Comparison of ENCODE assay signal across 20 cellular contexts in the genomic region with DNA sequence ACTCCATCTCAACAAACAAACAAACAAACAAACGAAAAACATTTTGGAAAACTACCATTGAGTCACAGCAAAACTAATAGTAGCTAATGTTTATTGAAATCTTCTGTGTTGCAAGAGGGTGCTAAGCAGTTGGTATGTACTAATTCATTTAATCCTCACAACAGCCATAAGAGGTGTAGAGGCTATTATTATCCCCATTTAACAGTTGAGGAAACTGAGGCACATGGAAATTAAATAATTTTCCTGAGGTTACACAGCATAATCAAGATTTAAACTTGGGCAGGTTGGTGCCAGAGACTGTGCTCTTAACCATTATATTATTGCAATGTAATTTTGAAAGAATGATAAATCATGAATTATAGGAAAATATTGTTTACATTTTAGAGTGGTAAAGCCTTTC. TPM values are rescaled to one million over a fixed set of nuclear protein-coding genes. Genes with fewer than 3 reads are reported as not detected.
DNase-seq lines count a peak whose midpoint lies in the region; ATAC-seq, FAIRE-seq and TF ChIP-seq lines count a peak whose summit lies in the region.
"Had no signal": no experiment of that assay in that cellular context is flagged by ENCODE, and none has a peak within 500 bp of the region (broad histone marks: within the 10 kb centered on the region; RNA-seq: fewer than 3 reads in every experiment).

No MANE protein-coding gene starts in this region.

- H3K4me2 ChIP-seq in BLaER1 treated with 17β-estradiol and CSF1 and Interleukin-3, amounts not matched to agents 10 nM and 100 nM = peak overlapping the region in 5 of 11 experiments; percentile 43 to 69 (median 57); a peak in 8 of 22 replicates
- H3K4me2 ChIP-seq in PC-9 (no peak overlapping the region), K562 (ENCODE audit: insufficient read depth, low read length) (no peak overlapping the region), osteoblast (ENCODE audit: insufficient read depth, low read length) (no peak overlapping the region)

- H2AFZ ChIP-seq in PC-9 (no peak overlapping the region), K562 (ENCODE audit: low read depth, low read length) (no peak overlapping the region), osteoblast (ENCODE audit: low read length) (no peak overlapping the region)

- CTCF ChIA-PET in PC-9 (lab: Charles Lee) (no interaction called here), K562 (lab: Yijun Ruan, JAX; ENCODE audit: low intra/inter-chr PET ratio) (no interaction called here)

- no peaks in the 10 kb centered on the region for H3K9me2 ChIP-seq in PC-9 (ENCODE audit: insufficient read depth)

- H3K36me3 ChIP-seq in BLaER1 treated with 17β-estradiol and CSF1 and Interleukin-3, amounts not matched to agents 10 nM and 100 nM = no peaks in the 10 kb centered on the region
- H3K36me3 ChIP-seq in PC-9 (ENCODE audit: low read depth) (no peaks in the 10 kb centered on the region), K562 (ENCODE audit: control insufficient read depth, insufficient read depth, low read length) (no peaks in the 10 kb centered on the region), osteoblast (ENCODE audit: insufficient read depth, low read length) (no peaks in the 10 kb centered on the region)
- H3K36me3 ChIP-seq: BE2C had no signal

- ATAC-seq in K562 = no peak
- no peak for ATAC-seq in HG02763 (IDR thresholded peaks at IDR 0.05; ENCODE audit: unreplicated experiment)
- ATAC-seq in GM19324 (IDR thresholded peaks at IDR 0.05; ENCODE audit: low FRiP score, unreplicated experiment) = no peak
- ATAC-seq: PC-3 had no signal

- peaks cover 16 to 59% (median 43%) of the 10 kb centered on the region in 10 experiments for H3K4me1 ChIP-seq in BLaER1 treated with 17β-estradiol and CSF1 and Interleukin-3, amounts not matched to agents 10 nM and 100 nM
- peaks cover 11% of the 10 kb centered on the region for H3K4me1 ChIP-seq in PC-9 (replicated peaks; ENCODE audit: insufficient read depth)
- H3K4me1 ChIP-seq in K562 (replicated peaks in 1 of 2; ENCODE audit: control insufficient read depth in 2 of 2, insufficient read depth in 2 of 2, low read length in 2 of 2) = peaks cover 5 to 7% of the 10 kb centered on the region in 2 experiments; a peak in 2 of 5 replicates
- peaks cover 15% of the 10 kb centered on the region for H3K4me1 ChIP-seq in osteoblast (ENCODE audit: insufficient read depth, low read length)
- H3K4me1 ChIP-seq: BE2C had no signal

- FAIRE-seq in K562 (lab: Jason Lieb, UNC) = no peak
- FAIRE-seq: A204.1, GM12891, H1 had no signal

- BruUV-seq in PC-9 (replicated peaks; lab: Mats Ljungman, UMichigan) (no TSS peak), K562 (replicated peaks; lab: Mats Ljungman, UMichigan) (no TSS peak)

- DNase-seq in PC-9 = no peak
- no peak for DNase-seq in K562 (ENCODE audit: extremely low read depth in 1 of 4, low spot score in 3 of 4)
- peak; percentile 52 for DNase-seq in osteoblast (ENCODE audit: insufficient read length, low spot score, missing footprints)
- DNase-seq in COR-L47 (lab: John Stamatoyannopoulos, UW) = no peak
- DNase-seq: BE2C; CD4-positive, CD25-positive, alpha-beta regulatory T cell; DND-41; Karpas-422; NCI-H1694 treated with DMSO at 0.1 percent for 48 hours; NCI-H2171 treated with DMSO at 0.1 percent for 48 hours; NCI-H524 treated with DMSO at 0.1 percent for 48 hours; NCI-H82; PC-3 had no signal

- H3K4me3 ChIP-seq in BLaER1 treated with 17β-estradiol and CSF1 and Interleukin-3, amounts not matched to agents 10 nM and 100 nM = no peak overlapping the region
- H3K4me3 ChIP-seq in PC-9 = no peak overlapping the region
- no peak overlapping the region for H3K4me3 ChIP-seq in K562
- no peak overlapping the region for H3K4me3 ChIP-seq in osteoblast (ENCODE audit: insufficient read depth, low read length)

- TF ChIP-seq RAD21 in K562 (CRISPR knock-in tag; conservative IDR thresholded peaks at IDR 0.05 in 1 of 2, IDR thresholded peaks at IDR 0.05 in 1 of 2) = no peak

- TF ChIP-seq CTCF in PC-9 (conservative IDR thresholded peaks at IDR 0.05) (no peak), K562 (IDR thresholded peaks at IDR 0.05 in 2 of 3, conservative IDR thresholded peaks at IDR 0.05 in 1 of 3; ENCODE audit: insufficient read depth in 2 of 3, low read depth in 1 of 3, low read length in 3 of 3) (no peak), osteoblast (IDR thresholded peaks at IDR 0.05; ENCODE audit: extremely low read depth, low read depth, low read length) (no peak)

- no peaks in the 10 kb centered on the region for H3F3A ChIP-seq in PC-9 (ENCODE audit: insufficient read depth, low read depth)

- H3K9ac ChIP-seq in BLaER1 treated with 17β-estradiol and CSF1 and Interleukin-3, amounts not matched to agents 10 nM and 100 nM = peak overlapping the region in 2 of 11 experiments; percentile 49; a peak in 1 of 22 replicates
- H3K9ac ChIP-seq in K562 (ENCODE audit: insufficient read depth in 1 of 2, low read depth in 2 of 2, low read length in 2 of 2) = no peak overlapping the region

- no peaks in the 10 kb centered on the region for H3K27me3 ChIP-seq in BLaER1 treated with 17β-estradiol and CSF1 and Interleukin-3, amounts not matched to agents 10 nM and 100 nM
- H3K27me3 ChIP-seq in PC-9 (ENCODE audit: insufficient read depth, low read depth) (no peaks in the 10 kb centered on the region), K562 (ENCODE audit: control insufficient read depth in 2 of 2, insufficient read depth in 2 of 2, low read length in 2 of 2) (no peaks in the 10 kb centered on the region), osteoblast (ENCODE audit: insufficient read depth, low read length) (no peaks in the 10 kb centered on the region)
- H3K27me3 ChIP-seq: BE2C had no signal

- POLR2A ChIA-PET in PC-9 (lab: Charles Lee; ENCODE audit: unreplicated experiment) = no interaction called here
- POLR2A ChIA-PET in K562 (lab: Yijun Ruan, JAX) = interaction anchor here (1.0 kb wide), 1 partner anchor 11 kb away, joined by 3 read pairs; no protein-coding TSS in a partner anchor

- H3K27ac ChIP-seq in BLaER1 treated with 17β-estradiol and CSF1 and Interleukin-3, amounts not matched to agents 10 nM and 100 nM = peak overlapping the region in 8 of 11 experiments; percentile 20 to 81 (median 64); a peak in 12 of 22 replicates
- H3K27ac ChIP-seq in PC-9 (peak overlapping the region; percentile 75), K562 (ENCODE audit: extremely low read depth, low read depth, low read length) (no peak overlapping the region), osteoblast (ENCODE audit: low read depth, low read length) (no peak overlapping the region)

- in situ Hi-C loops in K562 (cut with MboI) = no loop called here

- no peaks in the 10 kb centered on the region for H3K79me2 ChIP-seq in PC-9 (ENCODE audit: low read depth)
- no peaks in the 10 kb centered on the region for H3K79me2 ChIP-seq in K562 (ENCODE audit: control insufficient read depth, insufficient read depth, low read length)
- no peaks in the 10 kb centered on the region for H3K79me2 ChIP-seq in osteoblast (ENCODE audit: insufficient read depth, low read length)

- WGBS in K562 (ENCODE audit: insufficient coverage, low coverage, missing lambda C conversion rate) = 58% methylated on average over 1 of the region's 1 CpG

- no peaks in the 10 kb centered on the region for H3K9me1 ChIP-seq in K562 (ENCODE audit: control insufficient read depth, insufficient read depth, low read length)

- intact Hi-C loops in PC-9 (cut with micrococcal nuclease; ENCODE audit: unreplicated experiment) (no loop called here), K562 (cut with micrococcal nuclease) (no loop called here)

- no peaks in the 10 kb centered on the region for H4K20me1 ChIP-seq in BLaER1 treated with 17β-estradiol and CSF1 and Interleukin-3, amounts not matched to agents 10 nM and 100 nM
- H4K20me1 ChIP-seq in PC-9 (ENCODE audit: insufficient read depth) (no peaks in the 10 kb centered on the region), K562 (replicated peaks; ENCODE audit: control insufficient read depth, insufficient read depth, low read length) (no peaks in the 10 kb centered on the region), osteoblast (ENCODE audit: insufficient read depth, low read length) (no peaks in the 10 kb centered on the region)

- TF ChIP-seq EP300 in K562 (IDR thresholded peaks at IDR 0.05; ENCODE audit: low read length) = no peak

- TF ChIP-seq POLR2A in K562 (conservative IDR thresholded peaks at IDR 0.05) = no peak

- no peaks in the 10 kb centered on the region for H3K9me3 ChIP-seq in BLaER1 treated with 17β-estradiol and CSF1 and Interleukin-3, amounts not matched to agents 10 nM and 100 nM (replicated peaks in 1 of 11)
- H3K9me3 ChIP-seq in PC-9 (ENCODE audit: insufficient read depth, low read depth) (no peaks in the 10 kb centered on the region), K562 (replicated peaks; ENCODE audit: control insufficient read depth, insufficient read depth, low read depth, low read length) (no peaks in the 10 kb centered on the region), osteoblast (ENCODE audit: low read depth, low read length) (no peaks in the 10 kb centered on the region)
- H3K9me3 ChIP-seq: BE2C had no signal

RNA-seq across cellular contexts. Expression of gene RHOH, which starts 17.5 kb away (rescaled TPM):
- not detected in 2 replicates for total RNA-seq in PC-9 (2021)
- total RNA-seq in K562 (2011; cell fraction: chromatin; rRNA removed; ENCODE audit: low replicate concordance) = 11.2 and 13.2 TPM in 2 replicates
- 5.3 and 7.5 TPM in 2 replicates for total RNA-seq in K562 (2011; cell fraction: nucleolus; rRNA removed)
- 13.0 and 13.2 TPM in 2 replicates for total RNA-seq in K562 (2011; cell fraction: nucleoplasm; rRNA removed)
- 15.8 and 20.3 TPM in 2 replicates for total RNA-seq in K562 (2014; rRNA removed)
- 18.1 and 19.0 TPM in 2 replicates for total RNA-seq in K562 (2014; rRNA removed; fragmentation: Illumina TruSeq; extraction: Trizol)
- total RNA-seq in K562 (2015; rRNA removed; fragmentation: Illumina TruSeq; extraction: Trizol) = 17.3 and 17.4 TPM in 2 replicates
- total RNA-seq in K562 (2021) = 24.0 and 26.3 TPM in 2 replicates
- 1.4 and 14.3 TPM in 2 replicates for polyA plus RNA-seq in K562 (2011; rRNA removed)
- 1.2 and 10.9 TPM in 2 replicates for polyA plus RNA-seq in K562 (2011; cell fraction: cytosol; rRNA removed)
- 1.3 and 6.8 TPM in 2 replicates for polyA plus RNA-seq in K562 (2011; cell fraction: nucleus; rRNA removed)
- 25.9 and 68.3 TPM in 2 replicates for polyA plus RNA-seq in K562 (2012)
- 25.5 and 26.7 TPM in 2 replicates for polyA plus RNA-seq in K562 (2014; fragmentation: Illumina TruSeq; extraction: Trizol)
- 10 to 100 TPM; 27.2 to 37.7 TPM for polyA plus RNA-seq in K562 (2014; fragmentation: Nextera tagmentation; extraction: Ambion mirVana)
- 23.2 and 32.5 TPM in 2 replicates for polyA plus RNA-seq in K562 (2014; rRNA removed)
- 1.8 and 13.2 TPM in 2 replicates for polyA minus RNA-seq in K562 (2011; rRNA and poly(A)+ RNA removed)
- 0.91 and 4.9 TPM in 2 replicates for polyA minus RNA-seq in K562 (2011; cell fraction: cytosol; rRNA and poly(A)+ RNA removed)
- polyA minus RNA-seq in K562 (2011; cell fraction: nucleus; rRNA and poly(A)+ RNA removed) = 0.89 and 6.3 TPM in 2 replicates
- under 0.01 TPM in 1 of 2 replicates, not detected in the other for total RNA-seq in osteoblast
- total RNA-seq: M059J, PC-3 had no signal

Comparison
In these comparisons a context has a peak if more than half of its experiments do, and no peak if none do; other contexts are left out.
1. H3K27ac ChIP-seq: peak in BLaER1 treated with 17β-estradiol and CSF1 and Interleukin-3, amounts not matched to agents 10 nM and 100 nM (8 of 11) and PC-9 (single experiment); none in K562 (single experiment) and osteoblast (single experiment).